8 cellular contexts compared by ENCODE assay signal in the genomic region with DNA sequence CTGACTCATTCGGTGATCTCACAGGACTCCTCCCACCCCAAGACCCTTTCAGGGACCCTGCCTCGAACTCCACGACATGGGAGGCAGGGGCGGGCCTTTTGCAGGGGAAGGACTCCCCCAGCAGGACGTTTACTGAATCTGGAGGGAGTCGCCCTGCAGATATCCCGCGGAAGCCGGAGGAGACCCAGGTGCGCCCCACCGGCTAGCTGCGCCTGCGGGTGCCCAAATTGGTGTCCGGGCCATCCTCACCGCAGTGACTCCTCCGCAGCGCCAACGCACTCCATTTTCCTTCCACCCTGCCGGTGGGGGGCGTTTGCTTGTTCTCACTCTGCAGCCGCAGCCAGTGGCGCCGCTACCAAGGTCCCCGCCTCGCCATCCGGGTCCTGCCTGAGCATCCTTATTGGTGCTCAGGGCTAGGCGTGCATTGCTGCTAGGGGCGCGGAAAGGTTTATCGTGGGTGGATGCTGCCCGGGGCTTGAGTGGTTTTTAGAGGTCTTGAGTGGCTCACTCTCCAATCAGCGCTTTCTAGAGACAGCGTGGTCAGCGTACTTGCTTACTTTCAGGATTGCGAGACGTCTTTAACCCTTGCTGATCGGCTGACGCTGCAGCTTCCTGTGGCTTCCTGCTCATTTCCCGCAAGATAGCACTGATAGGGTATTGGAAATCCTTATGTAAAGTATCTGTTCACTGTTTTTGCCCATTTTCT.
DNase-seq lines count a peak whose midpoint lies in the region; ATAC-seq and TF ChIP-seq lines count a peak whose summit lies in the region.

No MANE protein-coding gene starts in this region.

- DNase-seq in GM13976 (ENCODE audit: low spot score): peak; percentile 59
- peak; percentile 62 for DNase-seq in NCI-H2081 treated with DMSO at 0.1 percent for 48 hours (lab: John Stamatoyannopoulos, UW)
- peak; percentile 86 for DNase-seq in activated CD4-positive, alpha-beta T cell treated with anti-CD3 and anti-CD28 coated beads for 36 hours
- peak; percentile 86 for DNase-seq in cerebellum (ENCODE audit: low spot score)
- peak; percentile 45 to 49 for DNase-seq in stimulated activated CD4-positive, alpha-beta T cell treated with anti-CD3 and anti-CD28 coated beads, Interleukin-1b, Interleukin-23, amount 100 ng/mL, for 4 hours (ENCODE audit: low read depth in 2 of 2)
- no peak for DNase-seq in GM19238 (ENCODE audit: insufficient read length, low spot score)

- ATAC-seq in HG02678 (IDR thresholded peaks at IDR 0.05; ENCODE audit: unreplicated experiment): peak; percentile 92
- ATAC-seq in activated CD4-positive, alpha-beta T cell treated with anti-CD3 and anti-CD28 coated beads for 36 hours: peak; percentile 95

- peaks cover 2% of the 10 kb centered on the region for H3K9me3 Mint-ChIP-seq in activated CD4-positive, alpha-beta T cell treated with anti-CD3 and anti-CD28 coated beads for 36 hours (ENCODE audit: low read depth)

- TF ChIP-seq CTCF in GM13976 (IDR thresholded peaks at IDR 0.05; ENCODE audit: borderline replicate concordance, control extremely low read depth, extremely low read depth, insufficient read depth, missing control alignments): no peak

- CTCF ChIA-PET in activated CD4-positive, alpha-beta T cell treated with anti-CD3 and anti-CD28 coated beads for 36 hours (lab: Charles Lee): no interaction called here

- POLR2A ChIA-PET in activated CD4-positive, alpha-beta T cell treated with anti-CD3 and anti-CD28 coated beads for 36 hours (lab: Charles Lee): no interaction called here

- peaks cover 21% of the 10 kb centered on the region for H3K27me3 Mint-ChIP-seq in activated CD4-positive, alpha-beta T cell treated with anti-CD3 and anti-CD28 coated beads for 36 hours

- peak overlapping the region; percentile 63 for H3K27ac Mint-ChIP-seq in activated CD4-positive, alpha-beta T cell treated with anti-CD3 and anti-CD28 coated beads for 36 hours

- peak overlapping the region; percentile 75 for H3K4me3 Mint-ChIP-seq in activated CD4-positive, alpha-beta T cell treated with anti-CD3 and anti-CD28 coated beads for 36 hours

- peaks cover 8% of the 10 kb centered on the region for H3K4me1 Mint-ChIP-seq in activated CD4-positive, alpha-beta T cell treated with anti-CD3 and anti-CD28 coated beads for 36 hours

- intact Hi-C loops in activated CD4-positive, alpha-beta T cell treated with anti-CD3 and anti-CD28 coated beads for 36 hours (cut with DNase I, micrococcal nuclease): no loop called here

- H3K27ac ChIP-seq in layer of hippocampus (ENCODE audit: low read depth, low read length): peak overlapping the region; percentile 49

- H3K36me3 Mint-ChIP-seq in activated CD4-positive, alpha-beta T cell treated with anti-CD3 and anti-CD28 coated beads for 36 hours (ENCODE audit: low read depth): no peaks in the 10 kb centered on the region

- in situ Hi-C loops in GM13976 (cut with MboI; ENCODE audit: low sequenced_read_pairs, unreplicated experiment): no loop called here

- no peaks in the 10 kb centered on the region for H3K27me3 ChIP-seq in layer of hippocampus (ENCODE audit: control insufficient read depth, insufficient read depth, low read length)
